ENCODE assay signal across 8 cellular contexts in genomic region chr17:78974635-78975591, GRCh38. TPM values are rescaled to one million over a fixed set of nuclear protein-coding genes. Genes with fewer than 3 reads are reported as not detected.
DNase-seq lines count a peak whose midpoint lies in the region; ATAC-seq, FAIRE-seq and TF ChIP-seq lines count a peak whose summit lies in the region.

No MANE protein-coding gene starts in this region.

- H3K9me3 Mint-ChIP-seq in nephron progenitor cell = no peaks in the 10 kb centered on the region

- H3K4me1 Mint-ChIP-seq in nephron progenitor cell = peaks cover 73% of the 10 kb centered on the region

- no peak overlapping the region for H3K4me3 Mint-ChIP-seq in nephron progenitor cell

- H3K36me3 Mint-ChIP-seq in nephron progenitor cell (ENCODE audit: low read depth) = no peaks in the 10 kb centered on the region

- peak; percentile 70 for DNase-seq in GM04504 (ENCODE audit: low read depth)
- DNase-seq in NCI-H82 treated with DMSO at 0.1 percent for 48 hours (lab: John Stamatoyannopoulos, UW; ENCODE audit: unreplicated experiment) = peak; percentile 42
- DNase-seq in epithelial cell of prostate (ENCODE audit: low read depth, low spot score) = no peak
- peak; percentile 33 for DNase-seq in nephron progenitor cell
- no peak for DNase-seq in stimulated activated naive CD4-positive, alpha-beta T cell treated with Interleukin-2 at 50 U/mL for 16 hours (lab: John Stamatoyannopoulos, UW)
- no peak for DNase-seq in GM12892 (ENCODE audit: insufficient read length)
- DNase-seq in T-helper 1 cell = no peak

- peak overlapping the region; percentile 90 for H3K27ac ChIP-seq in epithelial cell of prostate

- H3K27ac Mint-ChIP-seq in nephron progenitor cell = no peak overlapping the region

- no peak for TF ChIP-seq POLR2A in GM12892 (IDR thresholded peaks at IDR 0.05; ENCODE audit: low read depth, low read length)

- ATAC-seq in GM19395 (IDR thresholded peaks at IDR 0.05; ENCODE audit: unreplicated experiment) = no peak

- FAIRE-seq in GM12892 (lab: Jason Lieb, UNC) = no peak

- TF ChIP-seq CTCF in nephron progenitor cell (IDR thresholded peaks at IDR 0.05) = no peak

- no peaks in the 10 kb centered on the region for H3K27me3 Mint-ChIP-seq in nephron progenitor cell (ENCODE audit: low read depth, poor library complexity)

RNA-seq across cellular contexts. Expression of gene LGALS3BP, which starts 4.8 kb away (rescaled TPM):
- polyA plus RNA-seq in GM12892 (2012; ENCODE audit: missing spikeins) = 0.70 TPM

RNA-seq across cellular contexts. Expression of gene CANT1, which starts 34.7 kb away (rescaled TPM):
- 12.2 TPM for polyA plus RNA-seq in GM12892 (2012; ENCODE audit: missing spikeins)

RNA-seq across cellular contexts. Expression of gene C1QTNF1, which starts 49.1 kb away (rescaled TPM):
- 0.08 TPM for polyA plus RNA-seq in GM12892 (2012; ENCODE audit: missing spikeins)

RNA-seq across cellular contexts. Expression of gene TIMP2, which starts 49.7 kb away (rescaled TPM):
- not detected for polyA plus RNA-seq in GM12892 (2012; ENCODE audit: missing spikeins)

Comparison
In these comparisons a context has a peak if more than half of its experiments do, and no peak if none do; other contexts are left out.
1. DNase-seq: peak in GM04504 (single experiment), NCI-H82 treated with DMSO at 0.1 percent for 48 hours (single experiment) and nephron progenitor cell (single experiment); none in epithelial cell of prostate (single experiment), stimulated activated naive CD4-positive, alpha-beta T cell treated with Interleukin-2 at 50 U/mL for 16 hours (single experiment), GM12892 (single experiment) and T-helper 1 cell (0 of 5).